26 cellular contexts compared by ENCODE assay signal in the genomic region with DNA sequence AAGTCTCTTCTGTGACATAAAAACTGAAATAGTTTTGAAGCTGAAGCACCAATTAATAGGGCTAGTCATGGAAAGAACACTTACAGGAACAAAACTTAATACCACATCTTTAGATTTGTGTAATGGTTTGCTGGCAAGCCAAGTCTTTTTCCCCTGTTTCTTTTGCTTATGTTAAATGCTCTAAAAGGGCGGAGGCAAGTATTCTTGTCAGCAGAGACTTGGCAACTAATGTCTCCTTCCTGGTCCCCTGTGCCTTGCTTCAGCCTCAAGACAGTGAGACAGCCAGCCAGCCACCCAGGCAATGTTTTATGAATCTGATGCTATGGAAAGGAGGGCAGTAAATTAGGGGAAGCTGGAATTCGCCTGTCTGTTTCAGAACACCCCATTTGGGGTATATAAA.
"Had no signal": no experiment of that assay in that cellular context is flagged by ENCODE, and none has a peak within 500 bp of the region (broad histone marks: within the 10 kb centered on the region; RNA-seq: fewer than 3 reads in every experiment).

No MANE protein-coding gene starts in this region.

- H3K27ac ChIP-seq: Peyer's patch, RWPE1, SJCRH30 had no signal

- H3K9me3 ChIP-seq: Peyer's patch, SJCRH30 had no signal

- ATAC-seq: activated naive CD4-positive, alpha-beta T cell treated with anti-CD3 and anti-CD28 coated beads, Interleukin-2, amount 50 U/mL, for 72 hours; activated naive CD8-positive, alpha-beta T cell treated with anti-CD3 and anti-CD28 coated beads, Interleukin-2, amount 50 U/mL, for 24 hours; activated T-cell treated with anti-CD3 and anti-CD28 coated beads, Interleukin-2, amount 50 U/mL, for 4 hours had no signal

- H3K4me3 Mint-ChIP-seq: activated naive CD8-positive, alpha-beta T cell treated with anti-CD3 and anti-CD28 coated beads, Interleukin-2, amount 50 U/mL, for 24 hours; activated T-cell treated with anti-CD3 and anti-CD28 coated beads, Interleukin-2, amount 50 U/mL, for 4 hours; brain; T-helper 1 cell treated with Interleukin-12 subunit alpha and Interleukin-12 subunit beta and Interleukin-4 antibody, amounts not matched to agents 30 μg/mL and 1 μg/mL, for 36 hours; WTC11 had no signal

- H3K4me1 ChIP-seq: Peyer's patch, SJCRH30 had no signal

- H3K27me3 ChIP-seq: Peyer's patch, SJCRH30 had no signal

- H3K4me1 Mint-ChIP-seq: activated naive CD8-positive, alpha-beta T cell treated with anti-CD3 and anti-CD28 coated beads, Interleukin-2, amount 50 U/mL, for 24 hours had no signal

- H3K36me3 Mint-ChIP-seq: activated naive CD4-positive, alpha-beta T cell treated with anti-CD3 and anti-CD28 coated beads, Interleukin-2, amount 50 U/mL, for 72 hours; WTC11 had no signal

- H3K4me3 ChIP-seq: Peyer's patch, SJCRH30 had no signal

- DNase-seq: activated CD4-positive, alpha-beta T cell treated with anti-CD3 and anti-CD28 coated beads for 48 hours; activated CD4-positive, alpha-beta T cell treated with anti-CD3 and anti-CD28 coated beads, Interleukin-2, amount 50 U/mL, for 48 hours; activated CD4-positive, CD25-positive, alpha-beta regulatory T cell treated with anti-CD3 and anti-CD28 coated beads, Interleukin-2, amount 50 U/mL, for 72 hours; activated CD8-positive, alpha-beta memory T cell treated with anti-CD3 and anti-CD28 coated beads for 24 hours; activated effector memory CD4-positive, alpha-beta T cell treated with anti-CD3 and anti-CD28 coated beads, Interleukin-2, amount 50 U/mL, for 16 hours; activated naive CD4-positive, alpha-beta T cell treated with Interleukin-2 at 50 U/mL for 16 hours; activated naive CD8-positive, alpha-beta T cell treated with anti-CD3 and anti-CD28 coated beads, Interleukin-2, amount 50 U/mL, for 24 hours; activated T-cell treated with anti-CD3 and anti-CD28 coated beads, Interleukin-2, amount 50 U/mL, for 4 hours; amygdala; KG1; NCI-H1048; NCI-H146; NCI-H187 treated with DMSO at 0.1 percent for 48 hours; NCI-H2081 treated with DMSO at 0.1 percent for 48 hours; NCI-H446; NCI-H526 treated with DMSO at 0.1 percent for 48 hours; NK-92 treated with Interleukin-12 subunit alpha and Interleukin-12 subunit beta, amount 100 ng/mL, for 24 hours; Peyer's patch; Right ventricle myocardium superior; SJCRH30; SW 1271 had no signal

- H3K36me3 ChIP-seq: Peyer's patch, SJCRH30 had no signal

- H3K9me3 Mint-ChIP-seq: activated naive CD4-positive, alpha-beta T cell treated with anti-CD3 and anti-CD28 coated beads, Interleukin-2, amount 50 U/mL, for 72 hours; activated naive CD8-positive, alpha-beta T cell treated with anti-CD3 and anti-CD28 coated beads, Interleukin-2, amount 50 U/mL, for 24 hours; activated T-cell treated with anti-CD3 and anti-CD28 coated beads, Interleukin-2, amount 50 U/mL, for 4 hours; brain; T-helper 1 cell treated with Interleukin-12 subunit alpha and Interleukin-12 subunit beta and Interleukin-4 antibody, amounts not matched to agents 30 μg/mL and 1 μg/mL, for 36 hours; WTC11 had no signal

- H3K27ac Mint-ChIP-seq: activated naive CD8-positive, alpha-beta T cell treated with anti-CD3 and anti-CD28 coated beads, Interleukin-2, amount 50 U/mL, for 24 hours; brain; T-helper 1 cell treated with Interleukin-12 subunit alpha and Interleukin-12 subunit beta and Interleukin-4 antibody, amounts not matched to agents 30 μg/mL and 1 μg/mL, for 36 hours; WTC11 had no signal
